Comparison of ENCODE assay signal across 10 cellular contexts in the genomic region with DNA sequence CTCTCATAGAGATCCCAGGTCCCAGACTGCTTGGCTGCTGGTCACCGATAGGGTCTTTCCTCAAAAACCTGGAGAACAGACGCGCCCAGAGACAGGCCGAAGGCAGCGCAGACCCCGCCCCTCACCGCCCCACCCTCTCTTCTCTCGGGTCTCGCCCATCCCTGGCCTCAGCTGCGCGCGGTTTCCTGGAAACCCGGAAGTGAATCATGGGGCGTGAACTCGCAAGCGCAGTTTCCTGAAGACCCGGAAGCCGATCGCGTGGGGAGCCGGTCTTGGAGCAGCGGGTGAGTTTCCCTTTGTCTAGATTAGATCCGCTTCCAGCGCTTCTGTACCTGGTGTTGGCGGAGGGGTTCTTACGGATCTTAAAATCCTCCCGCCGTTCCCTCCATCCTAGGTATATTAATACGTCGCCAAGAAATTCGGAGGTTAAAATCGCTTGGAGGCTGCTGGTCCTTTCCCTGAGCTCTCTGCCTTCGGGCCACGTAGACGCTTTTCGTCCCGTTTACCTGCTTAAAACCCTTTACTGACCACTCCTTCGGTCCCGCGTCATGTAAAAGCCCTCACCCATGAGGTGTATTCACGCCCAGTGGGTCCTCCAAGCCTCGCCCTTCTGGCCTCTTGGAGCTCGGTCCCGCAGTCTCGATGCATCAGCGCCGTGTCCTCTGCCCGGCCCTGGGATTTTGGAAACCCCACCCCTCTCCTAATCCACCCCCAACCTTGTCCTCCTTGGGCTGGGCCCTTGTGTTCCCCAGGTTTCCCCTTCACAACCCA. TPM values are rescaled to one million over a fixed set of nuclear protein-coding genes. Genes with fewer than 3 reads are reported as not detected.
DNase-seq lines count a peak whose midpoint lies in the region; ATAC-seq and TF ChIP-seq lines count a peak whose summit lies in the region.
"Had no signal": no experiment of that assay in that cellular context is flagged by ENCODE, and none has a peak within 500 bp of the region (broad histone marks: within the 10 kb centered on the region; RNA-seq: fewer than 3 reads in every experiment).

A gene (plus strand): TSS at position 230 of the 771 bp plus-strand sequence. CDS start 48,293 bp downstream, outside the sequence.

- H3K27ac ChIP-seq in AG04450 (ENCODE audit: low read depth, low read length) (peak within 1 kb of the TSS; percentile 75), endodermal cell (ENCODE audit: low read depth, low read length) (no peak within 1 kb of the TSS)

- H3K4me3 ChIP-seq in AG04450 (ENCODE audit: low read depth, low read length) (peak within 1 kb of the TSS; percentile 92), endodermal cell (ENCODE audit: low read length) (peak within 1 kb of the TSS; percentile 55), mononuclear cell (ENCODE audit: low read length) (peak within 1 kb of the TSS; percentile 51)

- TF ChIP-seq CTCF in AG04450 (IDR thresholded peaks at IDR 0.05; ENCODE audit: low read depth, low read length) = 0 out of 2 replicates have a peak, but pooled peaks have one; percentile 9
- TF ChIP-seq CTCF in endodermal cell (conservative IDR thresholded peaks at IDR 0.05) = no peak

- peak; percentile 53 for DNase-seq in AG04450 (ENCODE audit: low read depth, low spot score)
- peak; percentile 53 for DNase-seq in NCI-H1092 treated with DMSO at 0.1 percent for 48 hours (lab: John Stamatoyannopoulos, UW)
- peak; percentile 33 for DNase-seq in activated CD8-positive, alpha-beta memory T cell treated with anti-CD3 and anti-CD28 coated beads, Interleukin-2, amount 50 U/mL, for 24 hours (ENCODE audit: extremely low read depth)
- DNase-seq in endodermal cell = no peak
- peak; percentile 40 to 44 for DNase-seq in stimulated activated CD8-positive, alpha-beta memory T cell treated with anti-CD3 and anti-CD28 coated beads, Interleukin-2, amount 100 ng/mL, for 1 hour (ENCODE audit: low read depth in 2 of 2)
- no peak for DNase-seq in NCI-H1694 treated with DMSO at 0.1 percent for 48 hours (lab: John Stamatoyannopoulos, UW)
- DNase-seq: DND-41 had no signal

- H3K9ac ChIP-seq in endodermal cell (ENCODE audit: extremely low read depth, low read length, poor library complexity, severe bottlenecking) = no peak within 1 kb of the TSS

- H3K36me3 ChIP-seq in endodermal cell (ENCODE audit: control insufficient read depth, insufficient read depth, low read length) = no peaks in the 10 kb centered on the region

- H3K27me3 ChIP-seq in AG04450 (ENCODE audit: control insufficient read depth, insufficient read depth, low read length) (no peaks in the 10 kb centered on the region), endodermal cell (ENCODE audit: control insufficient read depth, insufficient read depth, low read length, poor library complexity, severe bottlenecking) (no peaks in the 10 kb centered on the region), mononuclear cell (ENCODE audit: insufficient read depth, low read length) (no peaks in the 10 kb centered on the region)

- H3K36me3 Mint-ChIP-seq in endodermal cell (ENCODE audit: low read depth) = no peaks in the 10 kb centered on the region

- CTCF ChIA-PET in AG04450 (lab: Charles Lee) = no interaction called here

- POLR2A ChIA-PET in AG04450 (lab: Yijun Ruan, JAX) = no interaction called here

- no peak within 1 kb of the TSS for H3K4me3 Mint-ChIP-seq in endodermal cell

- H3K27me3 Mint-ChIP-seq in endodermal cell (ENCODE audit: insufficient read depth) = peaks cover 6% of the 10 kb centered on the region

- peaks cover 61% of the 10 kb centered on the region for H3K9me3 Mint-ChIP-seq in endodermal cell

- H3K9me3 ChIP-seq in AG04450 (ENCODE audit: control insufficient read depth, insufficient read depth, low read length) (peaks cover 63% of the 10 kb centered on the region), endodermal cell (ENCODE audit: control insufficient read depth, low read length) (peaks cover 85% of the 10 kb centered on the region), mononuclear cell (ENCODE audit: low read depth, low read length) (peaks cover 45% of the 10 kb centered on the region)

- 54 to 77% methylated on average over 18 to 48 of the region's 48 CpGs for WGBS in endodermal cell (ENCODE audit: insufficient coverage in 1 of 2, insufficient read length in 1 of 2), 2 experiments

- H3K27ac Mint-ChIP-seq in endodermal cell = no peak within 1 kb of the TSS
- H3K27ac Mint-ChIP-seq: nephron had no signal

- H3K4me1 Mint-ChIP-seq in endodermal cell = no peaks in the 10 kb centered on the region
- H3K4me1 Mint-ChIP-seq: nephron had no signal

- H3K4me1 ChIP-seq in endodermal cell (ENCODE audit: control insufficient read depth, insufficient read depth, low read length) (no peaks in the 10 kb centered on the region), mononuclear cell (ENCODE audit: insufficient read depth, low read length) (peaks cover 7% of the 10 kb centered on the region)

- ATAC-seq in HG02852 (IDR thresholded peaks at IDR 0.05; ENCODE audit: unreplicated experiment) = no peak

RNA-seq across cellular contexts. Expression of the gene that starts here (rescaled TPM):
- polyA plus RNA-seq in AG04450 (2011; rRNA removed) = 4.3 TPM in 2 replicates
- polyA minus RNA-seq in AG04450 (2011; rRNA and poly(A)+ RNA removed) = 7.3 and 9.3 TPM in 2 replicates
- total RNA-seq in endodermal cell = 10 to 100 TPM; 11.8 to 29.8 TPM
- 0.96 TPM for polyA plus RNA-seq in endodermal cell (2013, experiment 1 of 2)
- 0.95 TPM for polyA plus RNA-seq in endodermal cell (2013, experiment 2 of 2)
- total RNA-seq in mononuclear cell = 1.3 TPM

Comparison
In these comparisons a context has a peak if more than half of its experiments do, and no peak if none do; other contexts are left out.
1. DNase-seq: peak in AG04450 (single experiment), NCI-H1092 treated with DMSO at 0.1 percent for 48 hours (single experiment), activated CD8-positive, alpha-beta memory T cell treated with anti-CD3 and anti-CD28 coated beads, Interleukin-2, amount 50 U/mL, for 24 hours (single experiment) and stimulated activated CD8-positive, alpha-beta memory T cell treated with anti-CD3 and anti-CD28 coated beads, Interleukin-2, amount 100 ng/mL, for 1 hour (2 of 2); none in endodermal cell (single experiment) and NCI-H1694 treated with DMSO at 0.1 percent for 48 hours (single experiment).
2. Peak in every context shown above with its lines, with median percentiles within 50 percentile points of each other: H3K4me3 ChIP-seq.